In genomic region chr12:3097186-3097804, GRCh38 we compare ENCODE assay signal across 10 cellular contexts. TPM values are rescaled to one million over a fixed set of nuclear protein-coding genes. Genes with fewer than 3 reads are reported as not detected.
DNase-seq lines count a peak whose midpoint lies in the region; ATAC-seq and TF ChIP-seq lines count a peak whose summit lies in the region.
"Had no signal": no experiment of that assay in that cellular context is flagged by ENCODE, and none has a peak within 500 bp of the region (broad histone marks: within the 10 kb centered on the region; RNA-seq: fewer than 3 reads in every experiment).

No MANE protein-coding gene starts in this region.

- H3K36me3 Mint-ChIP-seq in CD4-positive, alpha-beta T cell (ENCODE audit: low read depth) = peaks cover 5% of the 10 kb centered on the region

- H3K4me1 Mint-ChIP-seq in CD4-positive, alpha-beta T cell (ENCODE audit: low read depth) = no peaks in the 10 kb centered on the region

- no peak overlapping the region for H3K9ac ChIP-seq in parathyroid adenoma

- peak; percentile 71 for ATAC-seq in gastroesophageal sphincter
- no peak for ATAC-seq in CD4-positive, alpha-beta T cell (ENCODE audit: poor library complexity)

- 15 to 22% methylated on average over 3 to 5 of the region's 10 CpGs for WGBS in gastroesophageal sphincter (ENCODE audit: low coverage in 1 of 2), 2 donors

- H3K9me3 ChIP-seq in gastroesophageal sphincter (peaks cover 0 to 6% (median 0%) of the 10 kb centered on the region in 3 donors), parathyroid adenoma (ENCODE audit: control insufficient read depth, low read length) (no peaks in the 10 kb centered on the region)
- H3K9me3 ChIP-seq in CD4-positive, alpha-beta T cell (ENCODE audit: control insufficient read depth, low read length) = peaks cover 13% of the 10 kb centered on the region

- POLR2A ChIA-PET in CD4-positive, alpha-beta T cell (lab: Charles Lee) = no interaction called here

- no peak for TF ChIP-seq CTCF in gastroesophageal sphincter (IDR thresholded peaks at IDR 0.05)
- no peak for TF ChIP-seq CTCF in parathyroid adenoma (IDR thresholded peaks at IDR 0.05)
- TF ChIP-seq CTCF in CD4-positive, alpha-beta T cell (IDR thresholded peaks at IDR 0.05) = no peak

- peaks cover 0 to 44% (median 13%) of the 10 kb centered on the region in 3 donors for H3K4me1 ChIP-seq in gastroesophageal sphincter
- H3K4me1 ChIP-seq in parathyroid adenoma = peaks cover 21% of the 10 kb centered on the region

- peaks cover 11% of the 10 kb centered on the region for H3K9me3 Mint-ChIP-seq in CD4-positive, alpha-beta T cell

- no peak overlapping the region for H3K4me3 Mint-ChIP-seq in CD4-positive, alpha-beta T cell

- peak; percentile 8 for DNase-seq in DMS 273 treated with DMSO at 0.1 percent for 48 hours (lab: John Stamatoyannopoulos, UW)
- peak; percentile 54 for DNase-seq in T1000 (lab: John Stamatoyannopoulos, UW)
- DNase-seq in activated T-cell treated with anti-CD3 and anti-CD28 coated beads, Interleukin-2, amount 50 U/mL, for 1 hour = no peak
- no peak for DNase-seq in NCI-H524 treated with DMSO at 0.1 percent for 48 hours (lab: John Stamatoyannopoulos, UW)
- no peak for DNase-seq in CD4-positive, alpha-beta T cell
- DNase-seq in stimulated activated CD4-positive, alpha-beta T cell treated with anti-CD3 and anti-CD28 coated beads, Interleukin-12 subunit alpha, Interleukin-12 subunit beta, amount 100 ng/mL, for 4 hours = no peak
- DNase-seq: activated CD4-positive, CD25-positive, alpha-beta regulatory T cell treated with anti-CD3 and anti-CD28 coated beads, Interleukin-2, amount 50 U/mL, for 72 hours; DND-41 had no signal

- H3K27me3 ChIP-seq in gastroesophageal sphincter (no peaks in the 10 kb centered on the region), parathyroid adenoma (ENCODE audit: control insufficient read depth, insufficient read depth, low read length) (no peaks in the 10 kb centered on the region)
- no peaks in the 10 kb centered on the region for H3K27me3 ChIP-seq in CD4-positive, alpha-beta T cell (ENCODE audit: control insufficient read depth, insufficient read depth, low read length)

- H3K27ac ChIP-seq in gastroesophageal sphincter = peak overlapping the region; percentile 8 to 74 (median 68)
- peak overlapping the region; percentile 78 for H3K27ac ChIP-seq in parathyroid adenoma
- no peak overlapping the region for H3K27ac ChIP-seq in CD4-positive, alpha-beta T cell (ENCODE audit: low read depth, low read length)

- peak overlapping the region in 1 of 2 donors; percentile 17 for H3K4me3 ChIP-seq in gastroesophageal sphincter
- no peak overlapping the region for H3K4me3 ChIP-seq in parathyroid adenoma (ENCODE audit: low read depth, low read length)

- H3K27ac Mint-ChIP-seq in CD4-positive, alpha-beta T cell = no peak overlapping the region

- TF ChIP-seq POLR2A in gastroesophageal sphincter (IDR thresholded peaks at IDR 0.05) = no peak

- H3K36me3 ChIP-seq in gastroesophageal sphincter = peaks cover 0 to 9% of the 10 kb centered on the region in 2 donors
- H3K36me3 ChIP-seq in parathyroid adenoma (ENCODE audit: control insufficient read depth, insufficient read depth, low read length) = no peaks in the 10 kb centered on the region

- no peaks in the 10 kb centered on the region for H3K27me3 Mint-ChIP-seq in CD4-positive, alpha-beta T cell

- peaks cover 21% of the 10 kb centered on the region for H3K79me2 ChIP-seq in parathyroid adenoma

- CTCF ChIA-PET in CD4-positive, alpha-beta T cell (lab: Charles Lee) = no interaction called here

- no peak overlapping the region for H2AFZ ChIP-seq in parathyroid adenoma

- intact Hi-C loops in CD4-positive, alpha-beta T cell (cut with DNase I, micrococcal nuclease) = no loop called here

- peak overlapping the region; percentile 41 for H3K4me2 ChIP-seq in parathyroid adenoma (ENCODE audit: low read length)

- TF ChIP-seq EP300 in gastroesophageal sphincter (IDR thresholded peaks at IDR 0.05) = no peak

RNA-seq across cellular contexts. Expression of gene TSPAN9, which starts 20.1 kb away (rescaled TPM):
- total RNA-seq in gastroesophageal sphincter = 10 to 100 TPM; 19.5 to 30.2 (median 26.0) TPM
- total RNA-seq in CD4-positive, alpha-beta T cell = 1 to 10 TPM in 1 of 2 experiments, under 1 TPM in 1; 0.82 to 1.3 TPM

Comparison
In these comparisons a context has a peak if more than half of its experiments do, and no peak if none do; other contexts are left out.
1. DNase-seq: peak in DMS 273 treated with DMSO at 0.1 percent for 48 hours (single experiment) and T1000 (single experiment); none in activated T-cell treated with anti-CD3 and anti-CD28 coated beads, Interleukin-2, amount 50 U/mL, for 1 hour (single experiment), NCI-H524 treated with DMSO at 0.1 percent for 48 hours (single experiment), CD4-positive, alpha-beta T cell (0 of 10) and stimulated activated CD4-positive, alpha-beta T cell treated with anti-CD3 and anti-CD28 coated beads, Interleukin-12 subunit alpha, Interleukin-12 subunit beta, amount 100 ng/mL, for 4 hours (single experiment).
2. RNA of gene TSPAN9, which starts 20.1 kb away (total RNA-seq): 19.5 to 30.2 TPM in gastroesophageal sphincter; 0.82 to 1.3 TPM in CD4-positive, alpha-beta T cell; every median in the first group is over 4 times any median in the second.